ENCODE assay signal across 9 cellular contexts in the genomic region with DNA sequence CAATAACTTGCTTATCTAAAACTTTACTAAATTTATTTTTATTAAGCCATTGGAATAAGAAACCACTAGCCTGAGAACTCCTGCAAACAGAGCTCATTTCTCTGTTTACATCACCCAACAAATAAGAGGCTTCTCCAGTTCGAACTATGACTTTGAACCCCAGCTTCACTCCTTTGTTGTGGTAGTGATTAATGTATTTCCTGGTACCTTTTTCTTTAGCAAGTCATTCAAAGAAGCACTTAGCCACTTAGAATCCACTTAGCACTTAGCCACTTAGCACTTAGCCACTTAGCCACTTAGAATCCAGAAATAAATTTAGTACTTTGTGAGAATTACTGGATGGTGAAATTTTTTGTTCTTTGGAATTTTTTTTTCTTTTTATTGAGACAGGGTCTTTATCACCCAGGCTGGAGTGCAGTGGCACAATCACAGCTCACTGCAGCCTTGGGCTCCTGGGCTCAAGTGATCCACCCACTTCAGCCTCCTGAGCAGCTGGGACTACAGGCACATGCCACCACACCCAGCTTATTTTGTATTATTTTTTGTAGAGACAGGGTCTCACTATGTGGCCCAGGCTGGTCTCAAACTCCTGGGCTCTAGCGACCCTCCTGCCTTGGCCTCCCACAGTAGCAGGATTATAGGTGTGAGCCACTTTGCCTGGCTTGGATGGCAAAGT. TPM values are rescaled to one million over a fixed set of nuclear protein-coding genes. Genes with fewer than 3 reads are reported as not detected.
"Had no signal": no experiment of that assay in that cellular context is flagged by ENCODE, and none has a peak within 500 bp of the region (broad histone marks: within the 10 kb centered on the region; RNA-seq: fewer than 3 reads in every experiment).

No MANE protein-coding gene starts in this region.

RNA-seq across cellular contexts. Expression of a gene that starts 27.8 kb away (rescaled TPM):
- total RNA-seq: glomerular endothelial cell; kidney epithelial cell; liver; naive thymus-derived CD4-positive, alpha-beta T cell; skeletal muscle tissue; T-helper 1 cell treated with Interleukin-12 subunit alpha and Interleukin-12 subunit beta and Interleukin-4 antibody, amounts not matched to agents 30 ng/mL and 1 ng/mL, for 36 hours; tibial nerve; WTC11 had no signal
- polyA plus RNA-seq: liver; naive thymus-derived CD4-positive, alpha-beta T cell; SK-N-SH had no signal
